ENCODE assay signal across 18 cellular contexts in genomic region chr2:68911246-68911645, GRCh38. TPM values are rescaled to one million over a fixed set of nuclear protein-coding genes. Genes with fewer than 3 reads are reported as not detected.
DNase-seq lines count a peak whose midpoint lies in the region; ATAC-seq, FAIRE-seq and TF ChIP-seq lines count a peak whose summit lies in the region.
"Had no signal": no experiment of that assay in that cellular context is flagged by ENCODE, and none has a peak within 500 bp of the region (broad histone marks: within the 10 kb centered on the region; RNA-seq: fewer than 3 reads in every experiment).

No MANE protein-coding gene starts in this region.

- no peak overlapping the region for H3K9ac ChIP-seq in BLaER1

- peak overlapping the region; percentile 15; the same call in 1 of the 2 replicates for H3K4me2 ChIP-seq in BLaER1

- intact Hi-C loops in lower leg skin (cut with DNase I; ENCODE audit: low total_unique reads): loop anchor here (10.0 kb wide), 1 partner anchor 76 kb away; no protein-coding TSS in a partner anchor

- no peak for TF ChIP-seq POLR2A in lower leg skin (IDR thresholded peaks at IDR 0.05)

- peaks cover 12 to 42% (median 30%) of the 10 kb centered on the region in 4 donors for H3K4me1 Mint-ChIP-seq in CD4-positive, CD25-positive, alpha-beta regulatory T cell

- H4K20me1 ChIP-seq in BLaER1: no peaks in the 10 kb centered on the region

- no peak overlapping the region for H3K4me3 ChIP-seq in BLaER1
- peak overlapping the region; percentile 22 for H3K4me3 ChIP-seq in CD4-positive, CD25-positive, alpha-beta regulatory T cell (ENCODE audit: low read depth, low read length)
- peak overlapping the region; percentile 2; the same call in 1 of the 2 replicates for H3K4me3 ChIP-seq in Jurkat, Clone E6-1 (ENCODE audit: low read length)
- no peak overlapping the region for H3K4me3 ChIP-seq in bronchial epithelial cell (ENCODE audit: low read depth, low read length)
- no peak overlapping the region for H3K4me3 ChIP-seq in lower leg skin (ENCODE audit: low read depth, poor library complexity, severe bottlenecking)

- no peaks in the 10 kb centered on the region for H3K9me3 Mint-ChIP-seq in CD4-positive, CD25-positive, alpha-beta regulatory T cell

- no peak overlapping the region for H3K27ac Mint-ChIP-seq in CD4-positive, CD25-positive, alpha-beta regulatory T cell

- no peak overlapping the region for H3K27ac ChIP-seq in BLaER1
- H3K27ac ChIP-seq in CD4-positive, CD25-positive, alpha-beta regulatory T cell (ENCODE audit: insufficient read depth, low read length, poor library complexity, severe bottlenecking): peak overlapping the region; percentile 34

- FAIRE-seq in bronchial epithelial cell (lab: Jason Lieb, UNC): no peak
- FAIRE-seq: RCC 7860 had no signal

- peaks cover 53% of the 10 kb centered on the region for H3K4me1 ChIP-seq in BLaER1
- peaks cover 55% of the 10 kb centered on the region for H3K4me1 ChIP-seq in CD4-positive, CD25-positive, alpha-beta regulatory T cell (ENCODE audit: control insufficient read depth, insufficient read depth, low read length, poor library complexity, severe bottlenecking)

- H3K9me3 ChIP-seq in BLaER1: no peaks in the 10 kb centered on the region
- H3K9me3 ChIP-seq in CD4-positive, CD25-positive, alpha-beta regulatory T cell (ENCODE audit: control insufficient read depth in 2 of 2, low read length in 2 of 2): no peaks in the 10 kb centered on the region

- H3K36me3 ChIP-seq in BLaER1 (no peaks in the 10 kb centered on the region), bronchial epithelial cell (ENCODE audit: control insufficient read depth, insufficient read depth, low read length) (no peaks in the 10 kb centered on the region)
- H3K36me3 ChIP-seq in CD4-positive, CD25-positive, alpha-beta regulatory T cell (ENCODE audit: control insufficient read depth, insufficient read depth, low read length): no peaks in the 10 kb centered on the region

- DNase-seq in CD4-positive, CD25-positive, alpha-beta regulatory T cell: peak in 1 of 3 donors; percentile 53
- DNase-seq in Jurkat, Clone E6-1 (ENCODE audit: low read depth, low spot score): no peak
- DNase-seq in bronchial epithelial cell (ENCODE audit: low read depth) (peak; percentile 44), SK-N-DZ (ENCODE audit: low spot score) (no peak), lower leg skin (ENCODE audit: low spot score in 2 of 2) (no peak)
- DNase-seq: COR-L47, DMS153, HCEC 1CT, NCI-H1092, NCI-H1694, NCI-H748 treated with DMSO at 0.1 percent for 48 hours, SHP77 had no signal

- WGBS in lower leg skin, 2 donors: 40 to 69% methylated on average over 4 of the region's 4 CpGs

- H3K27me3 ChIP-seq in BLaER1: no peaks in the 10 kb centered on the region
- H3K27me3 ChIP-seq in CD4-positive, CD25-positive, alpha-beta regulatory T cell (ENCODE audit: control insufficient read depth, insufficient read depth, low read length): no peaks in the 10 kb centered on the region
- no peaks in the 10 kb centered on the region for H3K27me3 ChIP-seq in bronchial epithelial cell (ENCODE audit: control insufficient read depth, insufficient read depth, low read length)

- no peak for TF ChIP-seq CTCF in bronchial epithelial cell (IDR thresholded peaks at IDR 0.05; ENCODE audit: insufficient read depth, low read length, severe bottlenecking)
- no peak for TF ChIP-seq CTCF in lower leg skin (IDR thresholded peaks at IDR 0.05)

- no peak for ATAC-seq in CD4-positive, CD25-positive, alpha-beta regulatory T cell (ENCODE audit: low read depth in 2 of 2)
- ATAC-seq in GM21447 (IDR thresholded peaks at IDR 0.05; ENCODE audit: unreplicated experiment) (no peak), GM21526 (IDR thresholded peaks at IDR 0.05; ENCODE audit: low FRiP score, unreplicated experiment) (no peak)

- H3K36me3 Mint-ChIP-seq in CD4-positive, CD25-positive, alpha-beta regulatory T cell: no peaks in the 10 kb centered on the region

- H3K27me3 Mint-ChIP-seq in CD4-positive, CD25-positive, alpha-beta regulatory T cell: no peaks in the 10 kb centered on the region

- peak overlapping the region in 1 of 4 donors; percentile 61 for H3K4me3 Mint-ChIP-seq in CD4-positive, CD25-positive, alpha-beta regulatory T cell

RNA-seq across cellular contexts. Expression of gene BMP10, which starts 40.0 kb away (rescaled TPM):
- total RNA-seq in CD4-positive, CD25-positive, alpha-beta regulatory T cell: 0.57 TPM
- not detected for polyA plus RNA-seq in CD4-positive, CD25-positive, alpha-beta regulatory T cell
- 3.5 TPM for polyA plus RNA-seq in Jurkat, Clone E6-1 (2012; ENCODE audit: insufficient read depth, insufficient read length)
- total RNA-seq in bronchial epithelial cell: not detected in 2 replicates
- polyA plus RNA-seq in SK-N-DZ (2014; cell fraction: cytosol; rRNA removed): not detected in 2 replicates
- not detected in 2 replicates for polyA plus RNA-seq in SK-N-DZ (2014; cell fraction: nucleus; rRNA removed)
- under 1 TPM in 1 of 4 donors, not detected in 3; 0.19 TPM for total RNA-seq in lower leg skin
- total RNA-seq: MCF 10A had no signal
- polyA plus RNA-seq: BJ had no signal

RNA-seq across cellular contexts. Expression of gene GKN2, which starts 41.4 kb away (rescaled TPM):
- total RNA-seq in CD4-positive, CD25-positive, alpha-beta regulatory T cell: not detected
- not detected for polyA plus RNA-seq in CD4-positive, CD25-positive, alpha-beta regulatory T cell
- polyA plus RNA-seq in Jurkat, Clone E6-1 (2012; ENCODE audit: insufficient read depth, insufficient read length): not detected
- not detected in 2 replicates for total RNA-seq in bronchial epithelial cell
- polyA plus RNA-seq in SK-N-DZ (2014; cell fraction: cytosol; rRNA removed): not detected in 2 replicates
- not detected in 2 replicates for polyA plus RNA-seq in SK-N-DZ (2014; cell fraction: nucleus; rRNA removed)
- total RNA-seq in lower leg skin: not detected
- total RNA-seq: MCF 10A had no signal
- polyA plus RNA-seq: BJ had no signal

Comparison
In these comparisons a context has a peak if more than half of its experiments do, and no peak if none do; other contexts are left out.
1. H3K4me3 ChIP-seq: peak in CD4-positive, CD25-positive, alpha-beta regulatory T cell (single experiment) and Jurkat, Clone E6-1 (single experiment); none in BLaER1 (single experiment), bronchial epithelial cell (single experiment) and lower leg skin (single experiment).